Comparison of ENCODE assay signal across 2 cellular contexts in genomic region chr16:2029350-2029749, GRCh38.
TF ChIP-seq lines count a peak whose summit lies in the region.

No MANE protein-coding gene starts in this region.

TF ChIP-seq in GM23338, 12 proteins besides CTCF, POLR2A, EP300 and RAD21:
- no peak for TF ChIP-seq CREB1 (CRISPR knock-in tag; IDR thresholded peaks at IDR 0.05; ENCODE audit: low read depth)
- TF ChIP-seq STAT1 (IDR thresholded peaks at IDR 0.05; ENCODE audit: unreplicated experiment): no peak
- no peak for TF ChIP-seq ZNF462 (CRISPR knock-in tag; IDR thresholded peaks at IDR 0.05)

TF ChIP-seq in HepG2, 621 proteins besides CTCF, POLR2A, EP300 and RAD21:
- TF ChIP-seq STAT5B (CRISPR knock-in tag; IDR thresholded peaks at IDR 0.05) (no peak), ADNP (CRISPR knock-in tag; IDR thresholded peaks at IDR 0.05) (no peak), RBFOX2 (IDR thresholded peaks at IDR 0.05; ENCODE audit: low read depth, low read length) (0 out of 2 replicates have a peak, but pooled peaks have one; percentile 31), ZNF280D (CRISPR knock-in tag; IDR thresholded peaks at IDR 0.05) (no peak)
TF ChIP-seq in HepG2: peak in this region for 1.
